8 cellular contexts compared by ENCODE assay signal in the genomic region with DNA sequence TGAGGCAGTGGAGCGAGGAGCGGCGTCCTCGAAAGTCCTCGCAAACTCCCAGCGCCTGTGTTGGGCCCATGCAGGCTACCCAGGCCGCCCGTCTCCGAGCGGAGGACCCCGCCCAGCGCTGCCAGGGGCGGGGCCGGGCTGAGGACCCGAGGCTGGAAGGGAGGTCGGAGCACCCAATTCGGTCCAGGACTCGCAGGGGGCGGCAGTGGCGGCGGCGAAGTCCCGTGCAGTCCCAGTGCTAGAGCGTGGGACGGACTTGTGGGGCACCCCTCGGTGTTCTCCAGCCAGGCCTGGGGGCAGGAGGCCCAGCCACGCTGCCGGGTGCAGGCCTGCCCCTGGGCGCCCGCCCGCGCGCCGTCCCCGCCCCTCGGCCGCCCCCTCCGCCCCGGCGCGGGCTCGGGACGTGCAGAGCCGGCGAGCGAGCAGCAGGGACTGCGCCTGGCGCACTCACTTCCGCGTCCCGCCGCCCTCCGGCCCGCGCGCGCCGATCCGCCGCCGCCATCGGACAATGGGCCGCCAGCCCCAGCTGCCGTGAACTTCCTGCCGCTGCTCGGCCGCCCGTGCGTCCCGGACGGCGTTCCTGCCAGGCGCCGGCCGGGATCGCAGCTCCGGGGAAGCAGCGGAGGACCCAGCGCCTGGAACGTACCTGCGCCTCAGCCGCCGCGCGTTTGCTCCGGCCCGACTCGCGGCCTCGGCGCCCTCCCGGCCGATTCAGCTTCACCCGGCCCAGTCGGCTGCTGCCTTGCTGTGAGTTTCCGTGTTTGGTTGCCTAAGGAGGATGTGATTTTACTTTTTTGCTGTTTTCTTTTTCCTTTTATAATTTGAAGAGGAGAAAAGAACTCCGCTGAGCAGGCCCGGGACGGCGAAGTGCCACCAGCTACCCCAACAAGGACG. TPM values are rescaled to one million over a fixed set of nuclear protein-coding genes. Genes with fewer than 3 reads are reported as not detected.
A peak's percentile ranks its signal among the peaks of the same experiment; 100 is the strongest.
DNase-seq lines count a peak whose midpoint lies in the region; ATAC-seq and TF ChIP-seq lines count a peak whose summit lies in the region.

No MANE protein-coding gene starts in this region.

- 3 to 4% methylated on average over 39 to 101 of the region's 101 CpGs for WGBS in endodermal cell (ENCODE audit: insufficient coverage in 1 of 2, insufficient read length in 1 of 2), 2 experiments
- 2 to 6% methylated on average over 35 to 61 of the region's 101 CpGs for WGBS in mesodermal cell (ENCODE audit: insufficient coverage in 2 of 2), 2 experiments

- DNase-seq in AG09309 (ENCODE audit: low read depth) = no peak
- peak; percentile 83 for DNase-seq in NCI-H69 (lab: John Stamatoyannopoulos, UW)
- peak; percentile 91 for DNase-seq in activated CD8-positive, alpha-beta memory T cell treated with anti-CD3 and anti-CD28 coated beads for 24 hours
- DNase-seq in endodermal cell = peak; percentile 92
- peak; percentile 64 for DNase-seq in stimulated activated CD8-positive, alpha-beta memory T cell treated with anti-CD3 and anti-CD28 coated beads, Interleukin-4, amount 100 ng/mL, for 24 hours (ENCODE audit: low read depth)

- ATAC-seq in GM18867 (IDR thresholded peaks at IDR 0.05; ENCODE audit: unreplicated experiment) = peak; percentile 45
- ATAC-seq in HG03097 (IDR thresholded peaks at IDR 0.05; ENCODE audit: low FRiP score, unreplicated experiment) = peak; percentile 32

- H3K36me3 Mint-ChIP-seq in endodermal cell (ENCODE audit: low read depth) = peaks cover 11% of the 10 kb centered on the region

- TF ChIP-seq CTCF in AG09309 (IDR thresholded peaks at IDR 0.05; ENCODE audit: control insufficient read depth, insufficient read depth, low read depth, low read length, missing control alignments) = no peak
- TF ChIP-seq CTCF in endodermal cell (conservative IDR thresholded peaks at IDR 0.05) = no peak

- no peaks in the 10 kb centered on the region for H3K27me3 ChIP-seq in endodermal cell (ENCODE audit: control insufficient read depth, insufficient read depth, low read length, poor library complexity, severe bottlenecking)

- H3K36me3 ChIP-seq in endodermal cell (ENCODE audit: control insufficient read depth, insufficient read depth, low read length) = no peaks in the 10 kb centered on the region
- H3K36me3 ChIP-seq in mesodermal cell (ENCODE audit: control insufficient read depth, insufficient read depth, low read length) = no peaks in the 10 kb centered on the region

- H3K9ac ChIP-seq in endodermal cell (ENCODE audit: extremely low read depth, low read length, poor library complexity, severe bottlenecking) = peak overlapping the region; percentile 66

- H3K9me3 Mint-ChIP-seq in endodermal cell = peaks cover 6% of the 10 kb centered on the region

- H3K4me1 ChIP-seq in endodermal cell (ENCODE audit: control insufficient read depth, insufficient read depth, low read length) (peaks cover 7% of the 10 kb centered on the region), mesodermal cell (ENCODE audit: control insufficient read depth, insufficient read depth, low read length, poor library complexity, severe bottlenecking) (peaks cover 16% of the 10 kb centered on the region)

- peak overlapping the region; percentile 85 for H3K27ac Mint-ChIP-seq in endodermal cell

- peak overlapping the region; percentile 79 for H3K4me3 Mint-ChIP-seq in endodermal cell

- peak overlapping the region; percentile 63 for H3K27ac ChIP-seq in endodermal cell (ENCODE audit: low read depth, low read length)
- peak overlapping the region; percentile 62 for H3K27ac ChIP-seq in mesodermal cell (ENCODE audit: low read depth, low read length, severe bottlenecking)

- H3K4me1 Mint-ChIP-seq in endodermal cell = peaks cover 27% of the 10 kb centered on the region

- H3K4me3 ChIP-seq in AG09309 (ENCODE audit: control insufficient read depth, low read depth, low read length) (peak overlapping the region; percentile 52), endodermal cell (ENCODE audit: low read length) (peak overlapping the region; percentile 83), mesodermal cell (ENCODE audit: extremely low read depth, insufficient read depth, low read length, poor library complexity, severe bottlenecking) (peak overlapping the region; percentile 47)

- H3K9me3 ChIP-seq in endodermal cell (ENCODE audit: control insufficient read depth, low read length) (peaks cover 6% of the 10 kb centered on the region), mesodermal cell (ENCODE audit: control insufficient read depth, low read length) (peaks cover 10% of the 10 kb centered on the region)

- peaks cover 2% of the 10 kb centered on the region for H3K27me3 Mint-ChIP-seq in endodermal cell (ENCODE audit: insufficient read depth)

RNA-seq across cellular contexts. Expression of a gene that starts 0.6 kb away (rescaled TPM):
- total RNA-seq in endodermal cell = 10 to 100 TPM; 30.9 to 33.4 TPM
- 16.5 TPM for polyA plus RNA-seq in endodermal cell (2013, experiment 1 of 2)
- polyA plus RNA-seq in endodermal cell (2013, experiment 2 of 2) = 12.0 TPM
- 14.0 TPM for polyA plus RNA-seq in mesodermal cell (2013, experiment 1 of 2)
- 8.5 TPM for polyA plus RNA-seq in mesodermal cell (2013, experiment 2 of 2)
